In genomic region chr2:3021720-3022119, GRCh38 we compare ENCODE assay signal across 19 cellular contexts.
DNase-seq lines count a peak whose midpoint lies in the region; ATAC-seq and TF ChIP-seq lines count a peak whose summit lies in the region.
"Had no signal": no experiment of that assay in that cellular context is flagged by ENCODE, and none has a peak within 500 bp of the region (broad histone marks: within the 10 kb centered on the region; RNA-seq: fewer than 3 reads in every experiment).

No MANE protein-coding gene starts in this region.

- H3K27me3 Mint-ChIP-seq in endodermal cell (ENCODE audit: insufficient read depth) (no peaks in the 10 kb centered on the region), nephron progenitor cell (ENCODE audit: low read depth, poor library complexity) (peaks cover 9% of the 10 kb centered on the region)
- H3K27me3 Mint-ChIP-seq: CD4-positive, alpha-beta T cell had no signal

- 90 to 95% methylated on average over 7 to 8 of the region's 8 CpGs for WGBS in endodermal cell (ENCODE audit: insufficient coverage in 1 of 2, insufficient read length in 1 of 2), 2 experiments
- WGBS in spleen, 5 donors = 85 to 94% (median 89%) methylated on average over 8 of the region's 8 CpGs

- no peak overlapping the region for H3K9ac ChIP-seq in endodermal cell (ENCODE audit: extremely low read depth, low read length, poor library complexity, severe bottlenecking)
- H3K9ac ChIP-seq: BLaER1 treated with 17β-estradiol and CSF1 and Interleukin-3, amounts not matched to agents 10 nM and 100 nM had no signal

- H3K9me3 ChIP-seq in endodermal cell (ENCODE audit: control insufficient read depth, low read length) (no peaks in the 10 kb centered on the region), spleen (peaks cover 0 to 12% (median 9%) of the 10 kb centered on the region in 8 donors)

- H3K36me3 Mint-ChIP-seq in endodermal cell (ENCODE audit: low read depth) (no peaks in the 10 kb centered on the region), nephron progenitor cell (ENCODE audit: low read depth) (no peaks in the 10 kb centered on the region)
- H3K36me3 Mint-ChIP-seq: CD8-positive, alpha-beta T cell had no signal

- H3K9me3 Mint-ChIP-seq in endodermal cell (peaks cover 14% of the 10 kb centered on the region), nephron progenitor cell (peaks cover 35% of the 10 kb centered on the region)
- H3K9me3 Mint-ChIP-seq: CD8-positive, alpha-beta T cell had no signal

- no peak for ATAC-seq in GM19328 (IDR thresholded peaks at IDR 0.05; ENCODE audit: unreplicated experiment)
- ATAC-seq: CD8-positive, alpha-beta T cell had no signal

- H3K27ac Mint-ChIP-seq in endodermal cell = no peak overlapping the region
- no peak overlapping the region for H3K27ac Mint-ChIP-seq in nephron progenitor cell
- H3K27ac Mint-ChIP-seq: B cell; CD4-positive, alpha-beta T cell; CD8-positive, alpha-beta T cell had no signal

- H3K36me3 ChIP-seq in endodermal cell (ENCODE audit: control insufficient read depth, insufficient read depth, low read length) (no peaks in the 10 kb centered on the region), spleen (no peaks in the 10 kb centered on the region)
- H3K36me3 ChIP-seq: BLaER1 treated with 17β-estradiol and CSF1 and Interleukin-3, amounts not matched to agents 10 nM and 100 nM had no signal

- H3K27me3 ChIP-seq in endodermal cell (ENCODE audit: control insufficient read depth, insufficient read depth, low read length, poor library complexity, severe bottlenecking) (no peaks in the 10 kb centered on the region), spleen (replicated peaks in 1 of 7) (peaks cover 0 to 4% (median 0%) of the 10 kb centered on the region in 7 donors)
- H3K27me3 ChIP-seq: BLaER1 treated with 17β-estradiol and CSF1 and Interleukin-3, amounts not matched to agents 10 nM and 100 nM had no signal

- H3K4me1 Mint-ChIP-seq in endodermal cell (peaks cover 6% of the 10 kb centered on the region), nephron progenitor cell (no peaks in the 10 kb centered on the region)
- H3K4me1 Mint-ChIP-seq: B cell had no signal

- H3K4me3 Mint-ChIP-seq in endodermal cell = no peak overlapping the region
- no peak overlapping the region for H3K4me3 Mint-ChIP-seq in nephron progenitor cell
- H3K4me3 Mint-ChIP-seq: B cell; CD4-positive, alpha-beta T cell; CD8-positive, alpha-beta T cell had no signal

- H3K4me1 ChIP-seq in endodermal cell (ENCODE audit: control insufficient read depth, insufficient read depth, low read length) (no peaks in the 10 kb centered on the region), spleen (no peaks in the 10 kb centered on the region)
- H3K4me1 ChIP-seq: A549; BLaER1 treated with 17β-estradiol and CSF1 and Interleukin-3, amounts not matched to agents 10 nM and 100 nM; Caco-2 had no signal

- intact Hi-C loops in spleen (cut with DNase I; ENCODE audit: low total_unique reads) = no loop called here

- TF ChIP-seq CTCF in coronary artery (IDR thresholded peaks at IDR 0.05) = no peak
- no peak for TF ChIP-seq CTCF in endodermal cell (conservative IDR thresholded peaks at IDR 0.05)
- no peak for TF ChIP-seq CTCF in spleen (IDR thresholded peaks at IDR 0.05 in 8 of 11, conservative IDR thresholded peaks at IDR 0.05 in 3 of 11)
- TF ChIP-seq CTCF in nephron progenitor cell (IDR thresholded peaks at IDR 0.05) = no peak

- H3K27ac ChIP-seq in coronary artery = no peak overlapping the region
- H3K27ac ChIP-seq in endodermal cell (ENCODE audit: low read depth, low read length) = no peak overlapping the region
- H3K27ac ChIP-seq in spleen = no peak overlapping the region
- H3K27ac ChIP-seq: 22Rv1; A549; BLaER1 treated with 17β-estradiol and CSF1 and Interleukin-3, amounts not matched to agents 10 nM and 100 nM; C4-2B had no signal

- no peak for TF ChIP-seq POLR2A in spleen (IDR thresholded peaks at IDR 0.05)

- DNase-seq in coronary artery (ENCODE audit: low spot score) (peak; percentile 14), endodermal cell (peak; percentile 30), mucosa of gallbladder (ENCODE audit: low spot score) (peak; percentile 2), spleen (peak; percentile 19), nephron progenitor cell (no peak), germinal center (ENCODE audit: low spot score) (no peak)
- DNase-seq: AML-193; Caco-2; Calu3; CD4-positive, alpha-beta T cell; CD8-positive, alpha-beta T cell; DMS79 treated with DMSO at 0.1 percent for 48 hours; GF-D8 had no signal

- no peak overlapping the region for H3K4me3 ChIP-seq in coronary artery
- H3K4me3 ChIP-seq in endodermal cell (ENCODE audit: low read length) = no peak overlapping the region
- no peak overlapping the region for H3K4me3 ChIP-seq in spleen
- H3K4me3 ChIP-seq: A549; BLaER1 treated with 17β-estradiol and CSF1 and Interleukin-3, amounts not matched to agents 10 nM and 100 nM had no signal

Comparison
In these comparisons a context has a peak if more than half of its experiments do, and no peak if none do; other contexts are left out.
1. DNase-seq: peak in coronary artery (single experiment), endodermal cell (single experiment), mucosa of gallbladder (single experiment) and spleen (single experiment); none in nephron progenitor cell (single experiment) and germinal center (single experiment).